1 cellular context compared by ENCODE assay signal in the genomic region with DNA sequence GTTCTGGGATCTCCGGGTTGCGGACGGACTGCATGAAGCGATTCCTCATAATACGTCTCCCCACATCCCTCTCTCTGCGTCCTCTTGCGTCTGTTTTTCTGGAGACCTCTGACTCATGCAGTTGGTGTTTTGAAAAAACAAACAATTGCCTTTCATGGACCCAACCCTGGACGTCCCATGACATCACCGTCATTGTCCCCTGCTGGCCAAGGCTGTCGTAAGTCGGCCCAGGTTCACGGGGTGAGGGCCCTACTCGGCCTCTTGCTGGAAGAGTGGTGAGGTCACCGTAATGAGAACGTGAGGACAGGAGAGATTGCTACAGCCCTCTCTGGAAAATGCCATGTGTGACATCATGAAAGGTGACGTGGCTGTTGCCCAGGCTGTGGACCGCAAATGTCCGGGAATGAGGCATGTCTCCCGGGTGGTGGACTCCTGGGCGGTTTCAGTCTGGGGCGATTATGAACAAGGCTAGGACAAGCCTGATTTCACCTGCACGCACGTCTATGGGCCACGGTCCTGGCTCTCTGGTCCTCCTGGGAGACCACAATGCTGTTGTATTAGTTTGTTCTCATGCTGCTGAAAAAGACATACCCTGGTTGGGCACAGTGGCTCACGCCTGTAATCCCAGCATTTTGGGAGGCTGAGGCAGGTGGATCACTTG.
TF ChIP-seq lines count a peak whose summit lies in the region.

No MANE protein-coding gene starts in this region.

TF ChIP-seq in HepG2, 621 proteins besides CTCF, POLR2A, EP300 and RAD21 (continued from another document and continues in another):
- TF ChIP-seq PRDM10 (CRISPR knock-in tag; IDR thresholded peaks at IDR 0.05; ENCODE audit: low read depth): peak; percentile 82
- no peak for TF ChIP-seq DR1 (CRISPR knock-in tag; IDR thresholded peaks at IDR 0.05)
- peak; percentile 60 for TF ChIP-seq SALL1 (CRISPR knock-in tag; IDR thresholded peaks at IDR 0.05)
- no peak for TF ChIP-seq SMARCC2 (IDR thresholded peaks at IDR 0.05)
- peak; percentile 11; the same call in 1 of the 2 replicates for TF ChIP-seq ZNF281 (CRISPR knock-in tag; IDR thresholded peaks at IDR 0.05; ENCODE audit: borderline replicate concordance)
- no peak for TF ChIP-seq ZBTB37 (CRISPR knock-in tag; IDR thresholded peaks at IDR 0.05)
- TF ChIP-seq REL (CRISPR knock-in tag; conservative IDR thresholded peaks at IDR 0.05): no peak
- TF ChIP-seq, protein P1, sequence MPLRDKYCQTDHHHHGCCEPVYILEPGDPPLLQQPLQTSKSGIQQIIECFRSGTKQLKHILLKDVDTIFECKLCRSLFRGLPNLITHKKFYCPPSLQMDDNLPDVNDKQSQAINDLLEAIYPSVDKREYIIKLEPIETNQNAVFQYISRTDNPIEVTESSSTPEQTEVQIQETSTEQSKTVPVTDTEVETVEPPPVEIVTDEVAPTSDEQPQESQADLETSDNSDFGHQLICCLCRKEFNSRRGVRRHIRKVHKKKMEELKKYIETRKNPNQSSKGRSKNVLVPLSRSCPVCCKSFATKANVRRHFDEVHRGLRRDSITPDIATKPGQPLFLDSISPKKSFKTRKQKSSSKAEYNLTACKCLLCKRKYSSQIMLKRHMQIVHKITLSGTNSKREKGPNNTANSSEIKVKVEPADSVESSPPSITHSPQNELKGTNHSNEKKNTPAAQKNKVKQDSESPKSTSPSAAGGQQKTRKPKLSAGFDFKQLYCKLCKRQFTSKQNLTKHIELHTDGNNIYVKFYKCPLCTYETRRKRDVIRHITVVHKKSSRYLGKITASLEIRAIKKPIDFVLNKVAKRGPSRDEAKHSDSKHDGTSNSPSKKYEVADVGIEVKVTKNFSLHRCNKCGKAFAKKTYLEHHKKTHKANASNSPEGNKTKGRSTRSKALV (CRISPR knock-in tag; IDR thresholded peaks at IDR 0.05): no peak
- no peak for TF ChIP-seq ZBTB7A (CRISPR knock-in tag; IDR thresholded peaks at IDR 0.05)
- TF ChIP-seq ZC3H4 (CRISPR knock-in tag; IDR thresholded peaks at IDR 0.05; ENCODE audit: borderline replicate concordance): no peak
- TF ChIP-seq ZNF577 (CRISPR knock-in tag; IDR thresholded peaks at IDR 0.05; ENCODE audit: borderline replicate concordance, low read depth): no peak
- TF ChIP-seq PRMT3 (CRISPR knock-in tag; IDR thresholded peaks at IDR 0.05; ENCODE audit: borderline replicate concordance, low read depth): no peak
- no peak for TF ChIP-seq ZNF646 (CRISPR knock-in tag; IDR thresholded peaks at IDR 0.05)
- no peak; the same call in 1 of the 2 replicates for TF ChIP-seq TAF1 (CRISPR knock-in tag; IDR thresholded peaks at IDR 0.05)
- TF ChIP-seq, protein P2, sequence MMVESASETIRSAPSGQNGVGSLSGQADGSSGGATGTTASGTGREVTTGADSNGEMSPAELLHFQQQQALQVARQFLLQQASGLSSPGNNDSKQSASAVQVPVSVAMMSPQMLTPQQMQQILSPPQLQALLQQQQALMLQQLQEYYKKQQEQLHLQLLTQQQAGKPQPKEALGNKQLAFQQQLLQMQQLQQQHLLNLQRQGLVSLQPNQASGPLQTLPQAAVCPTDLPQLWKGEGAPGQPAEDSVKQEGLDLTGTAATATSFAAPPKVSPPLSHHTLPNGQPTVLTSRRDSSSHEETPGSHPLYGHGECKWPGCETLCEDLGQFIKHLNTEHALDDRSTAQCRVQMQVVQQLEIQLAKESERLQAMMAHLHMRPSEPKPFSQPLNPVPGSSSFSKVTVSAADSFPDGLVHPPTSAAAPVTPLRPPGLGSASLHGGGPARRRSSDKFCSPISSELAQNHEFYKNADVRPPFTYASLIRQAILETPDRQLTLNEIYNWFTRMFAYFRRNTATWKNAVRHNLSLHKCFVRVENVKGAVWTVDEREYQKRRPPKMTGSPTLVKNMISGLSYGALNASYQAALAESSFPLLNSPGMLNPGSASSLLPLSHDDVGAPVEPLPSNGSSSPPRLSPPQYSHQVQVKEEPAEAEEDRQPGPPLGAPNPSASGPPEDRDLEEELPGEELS (CRISPR knock-in tag; IDR thresholded peaks at IDR 0.05): peak; percentile 86
- 0 out of 2 replicates have a peak, but pooled peaks have one; percentile 40 for TF ChIP-seq SMAD3 (CRISPR knock-in tag; IDR thresholded peaks at IDR 0.05)
- no peak for TF ChIP-seq ZNF598 (CRISPR knock-in tag; IDR thresholded peaks at IDR 0.05; ENCODE audit: borderline replicate concordance)
- TF ChIP-seq MIER3 (CRISPR knock-in tag; IDR thresholded peaks at IDR 0.05; ENCODE audit: borderline replicate concordance): peak; percentile 87; the same call in 1 of the 2 replicates
- TF ChIP-seq ZNF44 (CRISPR knock-in tag; IDR thresholded peaks at IDR 0.05): no peak; the same call in 1 of the 2 replicates
- 0 out of 2 replicates have a peak, but pooled peaks have one; percentile 45 for TF ChIP-seq ZNF749 (CRISPR knock-in tag; IDR thresholded peaks at IDR 0.05; ENCODE audit: borderline replicate concordance)
- peak; percentile 57; the same call in 1 of the 2 replicates for TF ChIP-seq KDM5B (CRISPR knock-in tag; IDR thresholded peaks at IDR 0.05; ENCODE audit: borderline replicate concordance)
- peak in 1 of 2 experiments; percentile 64; a peak in 1 of 4 replicates for TF ChIP-seq KLF16 (CRISPR knock-in tag; IDR thresholded peaks at IDR 0.05)
- 0 out of 2 replicates have a peak, but pooled peaks have one; percentile 25 for TF ChIP-seq KDM1A (CRISPR knock-in tag; IDR thresholded peaks at IDR 0.05)
- TF ChIP-seq CBX5 (CRISPR knock-in tag; IDR thresholded peaks at IDR 0.05; ENCODE audit: borderline replicate concordance): peak; percentile 21; the same call in 1 of the 2 replicates
- TF ChIP-seq POGZ (CRISPR knock-in tag; IDR thresholded peaks at IDR 0.05): 0 out of 2 replicates have a peak, but pooled peaks have one; percentile 20
- no peak for TF ChIP-seq KLF12 (CRISPR knock-in tag; IDR thresholded peaks at IDR 0.05; ENCODE audit: borderline replicate concordance)
- TF ChIP-seq, protein P3, sequence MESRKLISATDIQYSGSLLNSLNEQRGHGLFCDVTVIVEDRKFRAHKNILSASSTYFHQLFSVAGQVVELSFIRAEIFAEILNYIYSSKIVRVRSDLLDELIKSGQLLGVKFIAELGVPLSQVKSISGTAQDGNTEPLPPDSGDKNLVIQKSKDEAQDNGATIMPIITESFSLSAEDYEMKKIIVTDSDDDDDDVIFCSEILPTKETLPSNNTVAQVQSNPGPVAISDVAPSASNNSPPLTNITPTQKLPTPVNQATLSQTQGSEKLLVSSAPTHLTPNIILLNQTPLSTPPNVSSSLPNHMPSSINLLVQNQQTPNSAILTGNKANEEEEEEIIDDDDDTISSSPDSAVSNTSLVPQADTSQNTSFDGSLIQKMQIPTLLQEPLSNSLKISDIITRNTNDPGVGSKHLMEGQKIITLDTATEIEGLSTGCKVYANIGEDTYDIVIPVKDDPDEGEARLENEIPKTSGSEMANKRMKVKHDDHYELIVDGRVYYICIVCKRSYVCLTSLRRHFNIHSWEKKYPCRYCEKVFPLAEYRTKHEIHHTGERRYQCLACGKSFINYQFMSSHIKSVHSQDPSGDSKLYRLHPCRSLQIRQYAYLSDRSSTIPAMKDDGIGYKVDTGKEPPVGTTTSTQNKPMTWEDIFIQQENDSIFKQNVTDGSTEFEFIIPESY (CRISPR knock-in tag; IDR thresholded peaks at IDR 0.05): no peak
- TF ChIP-seq SP2 (CRISPR knock-in tag; IDR thresholded peaks at IDR 0.05): no peak
- TF ChIP-seq FOXO1 (CRISPR knock-in tag; IDR thresholded peaks at IDR 0.05): peak; percentile 55; the same call in 1 of the 2 replicates
- TF ChIP-seq ZSCAN9 (CRISPR knock-in tag; IDR thresholded peaks at IDR 0.05; ENCODE audit: borderline replicate concordance): 0 out of 2 replicates have a peak, but pooled peaks have one; percentile 28
